Comparison of ENCODE assay signal across 26 cellular contexts in genomic region chr17:33324741-33325140, GRCh38. TPM values are rescaled to one million over a fixed set of nuclear protein-coding genes. Genes with fewer than 3 reads are reported as not detected.
DNase-seq lines count a peak whose midpoint lies in the region; FAIRE-seq and TF ChIP-seq lines count a peak whose summit lies in the region.
"Had no signal": no experiment of that assay in that cellular context is flagged by ENCODE, and none has a peak within 500 bp of the region (broad histone marks: within the 10 kb centered on the region; RNA-seq: fewer than 3 reads in every experiment).

No MANE protein-coding gene starts in this region.

- TF ChIP-seq CTCF in OCI-LY7 (conservative IDR thresholded peaks at IDR 0.05; ENCODE audit: low read length) = no peak

- no peak overlapping the region for H3K27ac Mint-ChIP-seq in T-helper 2 cell treated with Interferon-gamma antibody and Interleukin-4, amounts not matched to agents 5 μg/mL and 100 μg/mL, for 36 hours
- H3K27ac Mint-ChIP-seq: CD14-positive monocyte; CD4-positive, alpha-beta memory T cell; CD4-positive, CD25-positive, alpha-beta regulatory T cell had no signal

- peak; percentile 42 for DNase-seq in Ammon's horn (ENCODE audit: low spot score)
- peak; percentile 41 for DNase-seq in globus pallidus (ENCODE audit: low spot score)
- DNase-seq in midbrain (lab: John Stamatoyannopoulos, UW) = peak; percentile 1
- DNase-seq in pons (ENCODE audit: low spot score) = peak; percentile 81
- no peak for DNase-seq in T-helper 2 cell treated with Interferon-gamma antibody and Interleukin-4, amounts not matched to agents 5 μg/mL and 100 μg/mL, for 36 hours (ENCODE audit: low spot score)
- no peak for DNase-seq in GM19239 (ENCODE audit: insufficient read length, low spot score)
- no peak for DNase-seq in OCI-LY7 (ENCODE audit: low spot score)
- no peak for DNase-seq in HTR-8/SVneo (ENCODE audit: insufficient read length, low spot score)
- DNase-seq: AML-193; BE2C; CD4-positive, alpha-beta memory T cell; CD4-positive, CD25-positive, alpha-beta regulatory T cell; CD8-positive, alpha-beta memory T cell; COR-L47; DMS 273 treated with DMSO at 0.1 percent for 48 hours; DMS153; DMS53; DMS79 treated with DMSO at 0.1 percent for 48 hours; GF-D8 had no signal

- no peak overlapping the region for H3K4me3 ChIP-seq in OCI-LY7 (ENCODE audit: low read depth, low read length, poor library complexity, severe bottlenecking)
- H3K4me3 ChIP-seq: A549, BLaER1 had no signal

- FAIRE-seq in GM19239 (lab: Jason Lieb, UNC) (no peak), HTR-8/SVneo (lab: Jason Lieb, UNC) (no peak)
- FAIRE-seq: G401.6, GM12891 had no signal

- no peaks in the 10 kb centered on the region for H3K9me3 Mint-ChIP-seq in T-helper 2 cell treated with Interferon-gamma antibody and Interleukin-4, amounts not matched to agents 5 μg/mL and 100 μg/mL, for 36 hours

- H4K20me1 ChIP-seq in OCI-LY7 (ENCODE audit: insufficient read depth, low read length) = no peaks in the 10 kb centered on the region
- H4K20me1 ChIP-seq: BLaER1 had no signal

- H3K79me2 ChIP-seq in OCI-LY7 (ENCODE audit: insufficient read depth, low read depth, low read length) = no peaks in the 10 kb centered on the region

- H3K9me2 ChIP-seq in OCI-LY7 (ENCODE audit: insufficient read depth, low read length) = no peaks in the 10 kb centered on the region

- no TSS peak for BruUV-seq in OCI-LY7 (replicated peaks; lab: Mats Ljungman, UMichigan)

- POLR2A ChIA-PET in OCI-LY7 (lab: Charles Lee) = no interaction called here

- no peak overlapping the region for H3K4me2 ChIP-seq in OCI-LY7 (ENCODE audit: low read length)
- H3K4me2 ChIP-seq: A549, BLaER1 had no signal

- H3K27me3 Mint-ChIP-seq in T-helper 2 cell treated with Interferon-gamma antibody and Interleukin-4, amounts not matched to agents 5 μg/mL and 100 μg/mL, for 36 hours (ENCODE audit: low read depth) = no peaks in the 10 kb centered on the region

- H3K4me3 Mint-ChIP-seq in T-helper 2 cell treated with Interferon-gamma antibody and Interleukin-4, amounts not matched to agents 5 μg/mL and 100 μg/mL, for 36 hours = no peak overlapping the region
- H3K4me3 Mint-ChIP-seq: CD14-positive monocyte; CD4-positive, alpha-beta memory T cell; CD4-positive, CD25-positive, alpha-beta regulatory T cell; CD8-positive, alpha-beta memory T cell had no signal

- intact Hi-C loops in OCI-LY7 (cut with micrococcal nuclease; ENCODE audit: unreplicated experiment) = no loop called here

- no peaks in the 10 kb centered on the region for H3K36me3 ChIP-seq in OCI-LY7 (ENCODE audit: insufficient read depth, low read length)
- H3K36me3 ChIP-seq: BE2C, BLaER1 had no signal

- H3K4me1 Mint-ChIP-seq in T-helper 2 cell treated with Interferon-gamma antibody and Interleukin-4, amounts not matched to agents 5 μg/mL and 100 μg/mL, for 36 hours (ENCODE audit: low read depth) = no peaks in the 10 kb centered on the region
- H3K4me1 Mint-ChIP-seq: CD14-positive monocyte; CD4-positive, alpha-beta memory T cell; CD4-positive, CD25-positive, alpha-beta regulatory T cell; CD8-positive, alpha-beta memory T cell had no signal

- H3K36me3 Mint-ChIP-seq in T-helper 2 cell treated with Interferon-gamma antibody and Interleukin-4, amounts not matched to agents 5 μg/mL and 100 μg/mL, for 36 hours (ENCODE audit: low read depth) = no peaks in the 10 kb centered on the region
- H3K36me3 Mint-ChIP-seq: CD14-positive monocyte; CD4-positive, alpha-beta memory T cell; CD4-positive, CD25-positive, alpha-beta regulatory T cell; CD8-positive, alpha-beta memory T cell had no signal

- no peak overlapping the region for H2AFZ ChIP-seq in OCI-LY7 (ENCODE audit: low read length)

- H3K27ac ChIP-seq in OCI-LY7 (ENCODE audit: low read depth, low read length, poor library complexity, severe bottlenecking) = no peak overlapping the region
- H3K27ac ChIP-seq: 22Rv1, A549, BLaER1 had no signal

- CTCF ChIA-PET in OCI-LY7 (lab: Charles Lee; ENCODE audit: unreplicated experiment) = no interaction called here

- no peaks in the 10 kb centered on the region for H3K9me3 ChIP-seq in OCI-LY7 (ENCODE audit: low read length)
- H3K9me3 ChIP-seq: A549, BE2C, BLaER1 had no signal

- H3K4me1 ChIP-seq in OCI-LY7 (ENCODE audit: insufficient read depth, low read length, poor library complexity, severe bottlenecking) = no peaks in the 10 kb centered on the region
- H3K4me1 ChIP-seq: A549, BE2C, BLaER1 had no signal

RNA-seq across cellular contexts. Expression of gene ASIC2, which starts 31.6 kb away (rescaled TPM):
- not detected in 2 replicates for total RNA-seq in OCI-LY7 (2014; rRNA removed; shearing (Covaris generic))
- total RNA-seq in OCI-LY7 (2022) = not detected in 2 replicates
- total RNA-seq: A172; CD4-positive, alpha-beta memory T cell; CD4-positive, CD25-positive, alpha-beta regulatory T cell; CD8-positive, alpha-beta memory T cell had no signal

Comparison
In these comparisons a context has a peak if more than half of its experiments do, and no peak if none do; other contexts are left out.
1. DNase-seq: peak in Ammon's horn (single experiment), globus pallidus (single experiment), midbrain (single experiment) and pons (single experiment); none in T-helper 2 cell treated with Interferon-gamma antibody and Interleukin-4, amounts not matched to agents 5 μg/mL and 100 μg/mL, for 36 hours (single experiment), GM19239 (single experiment), OCI-LY7 (single experiment) and HTR-8/SVneo (single experiment).